Comparison of ENCODE assay signal across 1 cellular context in the genomic region with DNA sequence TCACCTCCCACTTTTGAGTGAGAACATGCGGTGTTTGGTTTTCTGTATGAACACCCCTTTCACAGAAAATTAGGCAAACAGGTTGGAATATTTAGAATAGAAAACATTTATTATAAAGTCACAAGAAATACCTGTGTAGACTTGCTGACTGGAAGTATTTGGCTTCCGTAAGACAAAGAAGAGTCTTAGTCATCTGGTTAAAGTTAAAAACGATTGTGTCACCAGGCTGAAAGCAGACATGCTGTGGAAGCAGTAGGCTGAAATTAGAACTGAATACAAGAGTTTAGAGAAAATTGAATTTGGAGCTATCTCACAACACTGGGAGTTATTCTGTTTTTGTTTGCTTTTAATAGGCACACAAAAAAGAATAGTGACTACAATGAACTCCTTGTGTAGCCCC.
TF ChIP-seq lines count a peak whose summit lies in the region.

No MANE protein-coding gene starts in this region.

TF ChIP-seq in SK-N-SH, 30 proteins besides CTCF, POLR2A, EP300 and RAD21 (continued from another document):
- TF ChIP-seq, protein P1, sequence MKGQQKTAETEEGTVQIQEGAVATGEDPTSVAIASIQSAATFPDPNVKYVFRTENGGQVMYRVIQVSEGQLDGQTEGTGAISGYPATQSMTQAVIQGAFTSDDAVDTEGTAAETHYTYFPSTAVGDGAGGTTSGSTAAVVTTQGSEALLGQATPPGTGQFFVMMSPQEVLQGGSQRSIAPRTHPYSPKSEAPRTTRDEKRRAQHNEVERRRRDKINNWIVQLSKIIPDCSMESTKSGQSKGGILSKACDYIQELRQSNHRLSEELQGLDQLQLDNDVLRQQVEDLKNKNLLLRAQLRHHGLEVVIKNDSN (IDR thresholded peaks at IDR 0.05; ENCODE audit: borderline replicate concordance, low read depth), result no peak
- TF ChIP-seq MEF2A (IDR thresholded peaks at IDR 0.05; ENCODE audit: borderline replicate concordance, low read depth) (no peak), EZH2phosphoT487 (IDR thresholded peaks at IDR 0.05; ENCODE audit: borderline replicate concordance, low read depth) (no peak), SIN3A (IDR thresholded peaks at IDR 0.05; ENCODE audit: borderline replicate concordance, low read depth, low read length) (no peak)
TF ChIP-seq in SK-N-SH: peak in this region for 0.
